Comparison of ENCODE assay signal across 1 cellular context in the genomic region with DNA sequence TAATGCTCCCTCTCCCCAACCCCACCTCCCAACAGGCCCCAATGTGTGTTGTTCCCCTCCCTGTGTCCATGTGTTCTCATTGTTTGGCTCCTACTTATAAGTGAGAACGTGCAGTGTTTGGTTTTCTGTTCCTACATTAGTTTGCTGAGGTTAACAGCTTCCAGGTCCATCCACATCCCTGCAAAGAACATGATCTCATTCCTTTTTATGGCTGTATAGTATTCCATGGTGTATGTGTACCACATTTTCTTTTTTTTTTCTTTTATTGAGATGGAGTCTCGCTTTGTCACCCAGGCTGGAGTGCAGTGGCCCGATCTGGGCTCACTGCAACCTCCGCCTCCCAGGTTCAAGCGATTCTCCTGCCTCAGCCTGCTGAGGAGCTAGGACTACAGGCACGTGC.
TF ChIP-seq lines count a peak whose summit lies in the region.

No MANE protein-coding gene starts in this region.

TF ChIP-seq in K562, 482 proteins besides CTCF, POLR2A, EP300 and RAD21:
- TF ChIP-seq KDM1A (IDR thresholded peaks at IDR 0.05), result peak in 1 of 2 experiments; percentile 21; a peak in 1 of 4 replicates
- TF ChIP-seq ZNF146 (CRISPR knock-in tag; IDR thresholded peaks at IDR 0.05; ENCODE audit: unreplicated experiment), result peak; percentile 85
- TF ChIP-seq BCOR (IDR thresholded peaks at IDR 0.05), result peak; percentile 70; the same call in 1 of the 2 replicates
- TF ChIP-seq RBM25 (IDR thresholded peaks at IDR 0.05; ENCODE audit: low read depth, low read length, severe bottlenecking), result peak; percentile 6
